Comparison of ENCODE assay signal across 1 cellular context in the genomic region with DNA sequence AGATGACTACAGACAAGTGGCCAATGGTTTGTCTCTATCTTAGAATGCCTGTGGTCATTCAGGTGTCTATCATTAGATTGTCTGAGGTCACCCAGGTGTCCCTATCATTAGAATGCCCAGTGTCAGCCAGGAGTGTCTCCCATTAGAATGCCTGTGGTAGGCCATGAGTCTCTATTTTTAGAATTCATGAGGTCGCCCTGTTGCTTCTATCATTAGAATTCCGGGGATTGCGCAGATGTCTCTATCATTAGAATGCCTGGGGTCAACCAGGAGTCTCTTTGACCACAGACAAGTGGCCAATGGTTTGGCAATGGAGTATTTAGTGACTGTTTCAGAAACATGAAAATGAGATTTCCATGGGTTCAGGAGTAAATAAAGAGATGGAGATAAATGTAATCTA.
TF ChIP-seq lines count a peak whose summit lies in the region.

No MANE protein-coding gene starts in this region.

TF ChIP-seq in K562, 482 proteins besides CTCF, POLR2A, EP300 and RAD21:
- TF ChIP-seq MEF2D (tag; conservative IDR thresholded peaks at IDR 0.05; ENCODE audit: low read depth) (peak; percentile 33; the same call in 1 of the 2 replicates), NRF1 (conservative IDR thresholded peaks at IDR 0.05 in 1 of 2, IDR thresholded peaks at IDR 0.05 in 1 of 2) (no peak), MEIS2 (IDR thresholded peaks at IDR 0.05; ENCODE audit: partially characterized antibody) (no peak)
